ENCODE assay signal across 19 cellular contexts in genomic region chr20:59246691-59247090, GRCh38. TPM values are rescaled to one million over a fixed set of nuclear protein-coding genes. Genes with fewer than 3 reads are reported as not detected.
DNase-seq lines count a peak whose midpoint lies in the region; FAIRE-seq and TF ChIP-seq lines count a peak whose summit lies in the region.
"Had no signal": no experiment of that assay in that cellular context is flagged by ENCODE, and none has a peak within 500 bp of the region (broad histone marks: within the 10 kb centered on the region; RNA-seq: fewer than 3 reads in every experiment).

No MANE protein-coding gene starts in this region.

- H3K27me3 ChIP-seq in esophagus muscularis mucosa: peaks cover 0 to 56% (median 2%) of the 10 kb centered on the region in 4 donors

- H3K36me3 ChIP-seq in esophagus muscularis mucosa: no peaks in the 10 kb centered on the region
- H3K36me3 ChIP-seq: BLaER1 treated with 17β-estradiol and CSF1 and Interleukin-3, amounts not matched to agents 10 nM and 100 nM had no signal

- intact Hi-C loops in esophagus muscularis mucosa (cut with DNase I): no loop called here

- DNase-seq in NCI-H82 (lab: John Stamatoyannopoulos, UW): peak; percentile 33
- no peak for DNase-seq in NCI-H82 treated with DMSO at 0.1 percent for 48 hours (lab: John Stamatoyannopoulos, UW; ENCODE audit: unreplicated experiment)
- DNase-seq in HTR-8/SVneo (ENCODE audit: insufficient read length, low spot score): no peak
- peak; percentile 42 for DNase-seq in esophagus muscularis mucosa (ENCODE audit: extremely low spot score)
- DNase-seq in neural crest cell (ENCODE audit: low read depth, low spot score): no peak
- no peak for DNase-seq in OCI-M1 (lab: John Stamatoyannopoulos, UW)
- no peak for DNase-seq in NCI-H2196 treated with DMSO at 0.1 percent for 48 hours (lab: John Stamatoyannopoulos, UW; ENCODE audit: unreplicated experiment)
- DNase-seq in NCI-H2029 treated with DMSO at 0.1 percent for 48 hours (lab: John Stamatoyannopoulos, UW): no peak
- DNase-seq: 8988T; Calu3; CD8-positive, alpha-beta T cell; DMS79 treated with DMSO at 0.1 percent for 48 hours; GF-D8; GOT3; H7; HFFc6 had no signal

- peaks cover 11% of the 10 kb centered on the region for H3K27me3 Mint-ChIP-seq in neural crest cell (ENCODE audit: low read depth)
- H3K27me3 Mint-ChIP-seq: B cell had no signal

- H3K4me1 Mint-ChIP-seq in neural crest cell: peaks cover 35% of the 10 kb centered on the region
- H3K4me1 Mint-ChIP-seq: B cell had no signal

- no peaks in the 10 kb centered on the region for H3K9me3 ChIP-seq in esophagus muscularis mucosa

- no peak overlapping the region for H3K4me3 Mint-ChIP-seq in neural crest cell
- H3K4me3 Mint-ChIP-seq: B cell; CD8-positive, alpha-beta T cell; HFFc6 had no signal

- H3K36me3 Mint-ChIP-seq in neural crest cell (ENCODE audit: low read depth): no peaks in the 10 kb centered on the region

- H3K4me1 ChIP-seq in esophagus muscularis mucosa: no peaks in the 10 kb centered on the region

- peak; percentile 57 for FAIRE-seq in HTR-8/SVneo (lab: Jason Lieb, UNC)

- TF ChIP-seq POLR2A in esophagus muscularis mucosa (IDR thresholded peaks at IDR 0.05; ENCODE audit: low read depth): no peak

- TF ChIP-seq EP300 in esophagus muscularis mucosa (IDR thresholded peaks at IDR 0.05): no peak

- H3K27ac Mint-ChIP-seq in neural crest cell (ENCODE audit: unreplicated experiment): peak overlapping the region; percentile 2
- H3K27ac Mint-ChIP-seq: B cell; CD8-positive, alpha-beta T cell; HFFc6 had no signal

- peaks cover 7% of the 10 kb centered on the region for H3K9me3 Mint-ChIP-seq in neural crest cell
- H3K9me3 Mint-ChIP-seq: HFFc6 had no signal

- no peak overlapping the region for H3K4me3 ChIP-seq in esophagus muscularis mucosa
- H3K4me3 ChIP-seq: BLaER1 treated with 17β-estradiol and CSF1 and Interleukin-3, amounts not matched to agents 10 nM and 100 nM had no signal

- TF ChIP-seq CTCF in esophagus muscularis mucosa (IDR thresholded peaks at IDR 0.05) (no peak), neural crest cell (conservative IDR thresholded peaks at IDR 0.05) (no peak)

- 71% methylated on average over 5 of the region's 5 CpGs for WGBS in esophagus muscularis mucosa

- H3K27ac ChIP-seq in esophagus muscularis mucosa (replicated peaks in 1 of 4): no peak overlapping the region

RNA-seq across cellular contexts. Expression of gene EDN3, which starts 53.7 kb away (rescaled TPM):
- total RNA-seq in esophagus muscularis mucosa (10 to 100 TPM in 3 of 4 donors, 1 to 10 TPM in 1; 3.7 to 18.0 (median 11.7) TPM), neural crest cell (0.20 and 0.28 TPM in 2 replicates)
- total RNA-seq: A673, B cell, Calu3, H7, HFFc6 had no signal

Comparison
In these comparisons a context has a peak if more than half of its experiments do, and no peak if none do; other contexts are left out.
1. DNase-seq: peak in NCI-H82 (single experiment) and esophagus muscularis mucosa (single experiment); none in NCI-H82 treated with DMSO at 0.1 percent for 48 hours (single experiment), HTR-8/SVneo (single experiment), neural crest cell (single experiment), OCI-M1 (single experiment), NCI-H2196 treated with DMSO at 0.1 percent for 48 hours (single experiment) and NCI-H2029 treated with DMSO at 0.1 percent for 48 hours (single experiment).